ENCODE assay signal across 7 cellular contexts in the genomic region with DNA sequence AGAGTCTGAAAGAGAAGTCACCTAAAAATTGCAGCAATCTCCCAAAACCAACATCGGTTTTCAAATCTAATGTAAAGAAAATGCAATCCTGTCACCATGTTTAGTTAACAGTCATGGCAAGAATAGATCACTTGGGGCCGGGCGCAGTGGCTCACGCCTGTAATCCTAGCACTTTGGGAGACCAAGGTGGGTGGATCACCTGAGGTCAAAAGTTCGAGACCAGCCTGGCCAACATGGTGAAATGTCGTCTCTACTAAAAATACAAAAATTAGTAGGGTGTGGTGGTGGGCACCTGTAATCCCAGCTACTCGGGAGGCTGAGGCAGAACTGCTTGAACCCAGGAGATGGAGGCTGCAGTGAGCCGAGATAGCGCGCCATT. TPM values are rescaled to one million over a fixed set of nuclear protein-coding genes. Genes with fewer than 3 reads are reported as not detected.
DNase-seq lines count a peak whose midpoint lies in the region; ATAC-seq and TF ChIP-seq lines count a peak whose summit lies in the region.
"Not testable (repeated sequence)": the region's sequence is repeated elsewhere in the genome, so short reads cannot be mapped to it uniquely, and the experiment has no call there.

No MANE protein-coding gene starts in this region.

- CTCF ChIA-PET in CD8-positive, alpha-beta memory T cell (lab: Charles Lee) = interaction anchor here (1.0 to 2.8 kb wide), 2 partner anchors 9 to 22 kb away, joined by 5 to 8 read pairs; no protein-coding TSS in a partner anchor

- not testable (repeated sequence) for H3K9me3 Mint-ChIP-seq in CD8-positive, alpha-beta memory T cell; activated CD4-positive, alpha-beta T cell treated with anti-CD3 and anti-CD28 coated beads, Interleukin-2, amount 10 ng/mL, durations not matched to agents 24 days and 14 days; activated T-cell treated with anti-CD3 and anti-CD28 coated beads, Interleukin-2, amount 50 U/mL, for 4 hours; activated naive CD8-positive, alpha-beta T cell (ENCODE audit: low read depth); endodermal cell; nephron progenitor cell

- H3K4me3 ChIP-seq in CD8-positive, alpha-beta memory T cell (ENCODE audit: low read length); endodermal cell (ENCODE audit: low read length): not testable (repeated sequence)
- peak overlapping the region; percentile 46 for H3K4me3 ChIP-seq in KMS-11 (IDR thresholded peaks at IDR 0.05; ENCODE audit: insufficient read depth, low read depth, low read length)

- intact Hi-C loops in activated CD4-positive, alpha-beta T cell treated with anti-CD3 and anti-CD28 coated beads, Interleukin-2, amount 10 ng/mL, durations not matched to agents 24 days and 14 days (cut with micrococcal nuclease) = loop anchor here (5.0 to 10.0 kb wide), 2 partner anchors 324 to 404 kb away; a partner anchor contains a TSS

- peak overlapping the region in 3 of 7 donors; percentile 15 to 82 (median 52) for H3K4me3 Mint-ChIP-seq in CD8-positive, alpha-beta memory T cell
- H3K4me3 Mint-ChIP-seq in activated CD4-positive, alpha-beta T cell treated with anti-CD3 and anti-CD28 coated beads, Interleukin-2, amount 10 ng/mL, durations not matched to agents 24 days and 14 days = peak overlapping the region; percentile 59
- peak overlapping the region; percentile 99 for H3K4me3 Mint-ChIP-seq in activated T-cell treated with anti-CD3 and anti-CD28 coated beads, Interleukin-2, amount 50 U/mL, for 4 hours
- H3K4me3 Mint-ChIP-seq in activated naive CD8-positive, alpha-beta T cell = peak overlapping the region; percentile 99
- H3K4me3 Mint-ChIP-seq in endodermal cell (peak overlapping the region; percentile 4), nephron progenitor cell (peak overlapping the region; percentile 29)

- TF ChIP-seq CTCF in KMS-11 (conservative IDR thresholded peaks at IDR 0.05; ENCODE audit: low read depth, low read length); endodermal cell (conservative IDR thresholded peaks at IDR 0.05); nephron progenitor cell (IDR thresholded peaks at IDR 0.05): not testable (repeated sequence)

- H3K79me2 ChIP-seq in KMS-11 (ENCODE audit: insufficient read depth, low read depth) = peaks cover 87% of the 10 kb centered on the region

- H3K27ac Mint-ChIP-seq in CD8-positive, alpha-beta memory T cell = peak overlapping the region in 7 of 8 donors; percentile 26 to 98 (median 73)
- peak overlapping the region; percentile 60 for H3K27ac Mint-ChIP-seq in activated CD4-positive, alpha-beta T cell treated with anti-CD3 and anti-CD28 coated beads, Interleukin-2, amount 10 ng/mL, durations not matched to agents 24 days and 14 days
- peak overlapping the region; percentile 71 for H3K27ac Mint-ChIP-seq in activated naive CD8-positive, alpha-beta T cell
- not testable (repeated sequence) for H3K27ac Mint-ChIP-seq in endodermal cell
- peak overlapping the region; percentile 72 for H3K27ac Mint-ChIP-seq in nephron progenitor cell

- H3K27me3 ChIP-seq in CD8-positive, alpha-beta memory T cell (ENCODE audit: insufficient read depth, low read length, poor library complexity, severe bottlenecking); KMS-11 (ENCODE audit: insufficient read depth, low read depth); endodermal cell (ENCODE audit: control insufficient read depth, insufficient read depth, low read length, poor library complexity, severe bottlenecking): not testable (repeated sequence)

- not testable (repeated sequence) for H2AFZ ChIP-seq in KMS-11 (ENCODE audit: low read depth)

- not testable (repeated sequence) for H3K27ac ChIP-seq in CD8-positive, alpha-beta memory T cell (ENCODE audit: low read depth, low read length); endodermal cell (ENCODE audit: low read depth, low read length)
- H3K27ac ChIP-seq in KMS-11 = peak overlapping the region; percentile 10; the same call in 1 of the 2 replicates

- H3K4me1 ChIP-seq in CD8-positive, alpha-beta memory T cell (ENCODE audit: insufficient read depth, low read length) = peaks cover 42% of the 10 kb centered on the region
- H3K4me1 ChIP-seq in KMS-11 (ENCODE audit: low read depth, poor library complexity, severe bottlenecking) = peaks cover 54% of the 10 kb centered on the region
- not testable (repeated sequence) for H3K4me1 ChIP-seq in endodermal cell (ENCODE audit: control insufficient read depth, insufficient read depth, low read length)

- H3K4me2 ChIP-seq in KMS-11 = peak overlapping the region; percentile 79; the same call in 1 of the 2 replicates

- not testable (repeated sequence) for H3K9me3 ChIP-seq in CD8-positive, alpha-beta memory T cell (ENCODE audit: low read length); endodermal cell (ENCODE audit: control insufficient read depth, low read length)

- H3K27me3 Mint-ChIP-seq in CD8-positive, alpha-beta memory T cell = peaks cover 0 to 11% of the 10 kb centered on the region in 2 donors
- not testable (repeated sequence) for H3K27me3 Mint-ChIP-seq in activated CD4-positive, alpha-beta T cell treated with anti-CD3 and anti-CD28 coated beads, Interleukin-2, amount 10 ng/mL, durations not matched to agents 24 days and 14 days; activated T-cell treated with anti-CD3 and anti-CD28 coated beads, Interleukin-2, amount 50 U/mL, for 4 hours (ENCODE audit: low read depth); activated naive CD8-positive, alpha-beta T cell; endodermal cell (ENCODE audit: insufficient read depth); nephron progenitor cell (ENCODE audit: low read depth, poor library complexity)

- peaks cover 37 to 83% (median 43%) of the 10 kb centered on the region in 3 donors for H3K36me3 Mint-ChIP-seq in CD8-positive, alpha-beta memory T cell
- H3K36me3 Mint-ChIP-seq in activated CD4-positive, alpha-beta T cell treated with anti-CD3 and anti-CD28 coated beads, Interleukin-2, amount 10 ng/mL, durations not matched to agents 24 days and 14 days (ENCODE audit: low read depth) = peaks cover 81% of the 10 kb centered on the region
- peaks cover 66% of the 10 kb centered on the region for H3K36me3 Mint-ChIP-seq in activated T-cell treated with anti-CD3 and anti-CD28 coated beads, Interleukin-2, amount 50 U/mL, for 4 hours (ENCODE audit: insufficient read depth)
- peaks cover 43% of the 10 kb centered on the region for H3K36me3 Mint-ChIP-seq in activated naive CD8-positive, alpha-beta T cell
- peaks cover 72% of the 10 kb centered on the region for H3K36me3 Mint-ChIP-seq in endodermal cell (ENCODE audit: low read depth)
- peaks cover 78% of the 10 kb centered on the region for H3K36me3 Mint-ChIP-seq in nephron progenitor cell (ENCODE audit: low read depth)

- not testable (repeated sequence) for ATAC-seq in activated T-cell treated with anti-CD3 and anti-CD28 coated beads, Interleukin-2, amount 50 U/mL, for 4 hours

- POLR2A ChIA-PET in CD8-positive, alpha-beta memory T cell (lab: Charles Lee) = interaction anchor here (0.6 kb wide), 2 partner anchors 22 kb away, joined by 3 to 5 read pairs; no protein-coding TSS in a partner anchor

- DNase-seq in CD8-positive, alpha-beta memory T cell; activated CD4-positive, alpha-beta T cell treated with anti-CD3 and anti-CD28 coated beads, Interleukin-2, amount 10 ng/mL, durations not matched to agents 24 days and 14 days; activated T-cell treated with anti-CD3 and anti-CD28 coated beads, Interleukin-2, amount 50 U/mL, for 4 hours; endodermal cell; nephron progenitor cell: not testable (repeated sequence)

- H4K20me1 ChIP-seq in KMS-11 (ENCODE audit: insufficient read depth) = peaks cover 69% of the 10 kb centered on the region

- peaks cover 69% of the 10 kb centered on the region for H3K36me3 ChIP-seq in CD8-positive, alpha-beta memory T cell (ENCODE audit: insufficient read depth, low read length)
- H3K36me3 ChIP-seq in KMS-11 (ENCODE audit: insufficient read depth) (peaks cover 68% of the 10 kb centered on the region), endodermal cell (ENCODE audit: control insufficient read depth, insufficient read depth, low read length) (peaks cover 77% of the 10 kb centered on the region)

- peaks cover 54 to 71% (median 63%) of the 10 kb centered on the region in 3 donors for H3K4me1 Mint-ChIP-seq in CD8-positive, alpha-beta memory T cell
- H3K4me1 Mint-ChIP-seq in activated CD4-positive, alpha-beta T cell treated with anti-CD3 and anti-CD28 coated beads, Interleukin-2, amount 10 ng/mL, durations not matched to agents 24 days and 14 days = peaks cover 45% of the 10 kb centered on the region
- peaks cover 60% of the 10 kb centered on the region for H3K4me1 Mint-ChIP-seq in activated T-cell treated with anti-CD3 and anti-CD28 coated beads, Interleukin-2, amount 50 U/mL, for 4 hours (ENCODE audit: low read depth)
- peaks cover 61% of the 10 kb centered on the region for H3K4me1 Mint-ChIP-seq in activated naive CD8-positive, alpha-beta T cell (ENCODE audit: low read depth)
- peaks cover 22% of the 10 kb centered on the region for H3K4me1 Mint-ChIP-seq in endodermal cell
- peaks cover 53% of the 10 kb centered on the region for H3K4me1 Mint-ChIP-seq in nephron progenitor cell

- 97 to 98% methylated on average over 4 to 10 of the region's 10 CpGs for WGBS in endodermal cell (ENCODE audit: insufficient coverage in 1 of 2, insufficient read length in 1 of 2), 2 experiments

- H3K9ac ChIP-seq in KMS-11; endodermal cell (ENCODE audit: extremely low read depth, low read length, poor library complexity, severe bottlenecking): not testable (repeated sequence)

RNA-seq across cellular contexts. Expression of a gene that starts 3.4 kb away (rescaled TPM):
- total RNA-seq in CD8-positive, alpha-beta memory T cell = 1,000 to 10,000 TPM; 1,673 to 1,772 TPM
- 568 TPM for polyA plus RNA-seq in CD8-positive, alpha-beta memory T cell
- total RNA-seq in activated CD4-positive, alpha-beta T cell treated with anti-CD3 and anti-CD28 coated beads, Interleukin-2, amount 10 ng/mL, durations not matched to agents 24 days and 14 days = 1,513 and 1,560 TPM in 2 replicates
- 1,000 to 10,000 TPM; 1,928 to 2,267 (median 2,014) TPM for total RNA-seq in activated T-cell treated with anti-CD3 and anti-CD28 coated beads, Interleukin-2, amount 50 U/mL, for 4 hours
- total RNA-seq in endodermal cell = 100 to 1,000 TPM; 774 to 785 TPM
- polyA plus RNA-seq in endodermal cell (2013, experiment 1 of 2) = 504 TPM
- polyA plus RNA-seq in endodermal cell (2013, experiment 2 of 2) = 496 TPM
